25 cellular contexts compared by ENCODE assay signal in genomic region chr18:50330176-50330575, GRCh38. TPM values are rescaled to one million over a fixed set of nuclear protein-coding genes. Genes with fewer than 3 reads are reported as not detected.
"Had no signal": no experiment of that assay in that cellular context is flagged by ENCODE, and none has a peak within 500 bp of the region (broad histone marks: within the 10 kb centered on the region; RNA-seq: fewer than 3 reads in every experiment).

No MANE protein-coding gene starts in this region.

- DNase-seq: dermis blood vessel endothelial cell; dorsolateral prefrontal cortex; effector CD4-positive, alpha-beta T cell; effector memory CD4-positive, alpha-beta T cell; erythroblast; esophagus squamous epithelium; foreskin fibroblast; foreskin melanocyte; gastrocnemius medialis; glutamatergic neuron; head of caudate nucleus; heart right ventricle; hippocampal formation; left cardiac atrium; left lung; left ventricle myocardium superior; lower lobe of right lung; mesenchymal stem cell; mucosa of descending colon; naive B cell; naive thymus-derived CD8-positive, alpha-beta T cell had no signal

- H3K4me3 ChIP-seq: coronary artery, dorsolateral prefrontal cortex, esophagus squamous epithelium, gastrocnemius medialis, heart right ventricle, left lung, lower lobe of right lung, mucosa of descending colon had no signal

- H3K27me3 ChIP-seq: gastrocnemius medialis had no signal

- H3K9me3 ChIP-seq: esophagus squamous epithelium, gastrocnemius medialis, left lung, lower lobe of right lung, mucosa of descending colon had no signal

- ATAC-seq: esophagus mucosa; gastrocnemius medialis; heart right ventricle; left cardiac atrium; left lung; left ventricle myocardium superior; lower lobe of right lung; mucosa of descending colon; naive thymus-derived CD8-positive, alpha-beta T cell had no signal

- H3K27ac ChIP-seq: coronary artery, dorsolateral prefrontal cortex, epithelial cell of prostate, esophagus squamous epithelium, gastrocnemius medialis, heart right ventricle, left lung, lower lobe of right lung had no signal

- H3K36me3 ChIP-seq: esophagus squamous epithelium, gastrocnemius medialis, heart right ventricle, left lung, lower lobe of right lung had no signal

- H3K4me1 ChIP-seq: esophagus squamous epithelium, gastrocnemius medialis, heart right ventricle, left lung, lower lobe of right lung had no signal

RNA-seq across cellular contexts. Expression of gene SKA1, which starts 44.7 kb away (rescaled TPM):
- total RNA-seq: mesenteric fat pad had no signal
